9 cellular contexts compared by ENCODE assay signal in genomic region chr15:75641176-75641498, GRCh38. TPM values are rescaled to one million over a fixed set of nuclear protein-coding genes. Genes with fewer than 3 reads are reported as not detected.
A peak's percentile ranks its signal among the peaks of the same experiment; 100 is the strongest.
DNase-seq lines count a peak whose midpoint lies in the region; ATAC-seq and TF ChIP-seq lines count a peak whose summit lies in the region.
"Had no signal": no experiment of that assay in that cellular context is flagged by ENCODE, and none has a peak within 500 bp of the region (broad histone marks: within the 10 kb centered on the region; RNA-seq: fewer than 3 reads in every experiment).

No MANE protein-coding gene starts in this region.

- H3K4me1 Mint-ChIP-seq in central memory CD8-positive, alpha-beta T cell = peaks cover 39% of the 10 kb centered on the region

- peaks cover 39% of the 10 kb centered on the region for H3K79me2 ChIP-seq in DOHH2 (ENCODE audit: control insufficient read depth, low read length)

- H4K20me1 ChIP-seq in DOHH2 (ENCODE audit: control insufficient read depth, insufficient read depth, low read depth, low read length) = peaks cover 22% of the 10 kb centered on the region

- H3K4me2 ChIP-seq in DOHH2 (ENCODE audit: low read length) = peak overlapping the region; percentile 96

- peak overlapping the region; percentile 85 for H3K27ac Mint-ChIP-seq in central memory CD8-positive, alpha-beta T cell (ENCODE audit: low read depth)

- peaks cover 9% of the 10 kb centered on the region for H3F3A ChIP-seq in DOHH2 (ENCODE audit: control insufficient read depth, insufficient read depth)

- H3K27ac ChIP-seq in DOHH2 (ENCODE audit: low read depth, low read length) (peak overlapping the region; percentile 78), neutrophil (peak overlapping the region; percentile 80), caudate nucleus (ENCODE audit: low read depth, low read length) (no peak overlapping the region)

- H3K4me3 ChIP-seq in DOHH2 (ENCODE audit: low read length) (peak overlapping the region; percentile 99), MG63 (peak overlapping the region; percentile 86), neutrophil (ENCODE audit: low read depth in 1 of 2, low read length in 1 of 2) (no peak overlapping the region)

- no peak for TF ChIP-seq CTCF in DOHH2 (IDR thresholded peaks at IDR 0.05; ENCODE audit: low read depth, low read length, poor library complexity, severe bottlenecking)
- TF ChIP-seq CTCF in neutrophil (IDR thresholded peaks at IDR 0.05) = no peak

- H3K27me3 Mint-ChIP-seq in central memory CD8-positive, alpha-beta T cell = no peaks in the 10 kb centered on the region

- ATAC-seq in central memory CD8-positive, alpha-beta T cell (replicated peaks; ENCODE audit: extremely low read depth, poor library complexity, severe bottlenecking) = no peak

- H3K36me3 ChIP-seq in DOHH2 (ENCODE audit: control insufficient read depth, low read length) (peaks cover 34% of the 10 kb centered on the region), MG63 (peaks cover 26% of the 10 kb centered on the region), neutrophil (no peaks in the 10 kb centered on the region)
- H3K36me3 ChIP-seq: pancreas had no signal

- H3K9me3 Mint-ChIP-seq in central memory CD8-positive, alpha-beta T cell = no peaks in the 10 kb centered on the region

- no peaks in the 10 kb centered on the region for H3K9me3 ChIP-seq in DOHH2 (ENCODE audit: control insufficient read depth, insufficient read depth, low read length)
- no peaks in the 10 kb centered on the region for H3K9me3 ChIP-seq in MG63
- H3K9me3 ChIP-seq in neutrophil = no peaks in the 10 kb centered on the region
- H3K9me3 ChIP-seq: pancreas had no signal

- H3K27me3 ChIP-seq in DOHH2 (ENCODE audit: control insufficient read depth, low read length) (peaks cover 6% of the 10 kb centered on the region), MG63 (no peaks in the 10 kb centered on the region), neutrophil (peaks cover 17% of the 10 kb centered on the region)
- H3K27me3 ChIP-seq: pancreas had no signal

- DNase-seq in MG63 (no peak), caudate nucleus (lab: John Stamatoyannopoulos, UW) (no peak), DMS153 treated with DMSO at 0.1 percent for 48 hours (lab: John Stamatoyannopoulos, UW; ENCODE audit: unreplicated experiment) (no peak), cerebellar nuclear complex (lab: John Stamatoyannopoulos, UW) (no peak)
- DNase-seq in central memory CD8-positive, alpha-beta T cell (ENCODE audit: low spot score in 2 of 2) = no peak
- DNase-seq in stimulated activated CD4-positive, alpha-beta T cell treated with anti-CD3 and anti-CD28 coated beads, Interleukin-12 subunit alpha, Interleukin-12 subunit beta, amount 100 ng/mL, for 4 hours = no peak

- H3K4me1 ChIP-seq in DOHH2 (ENCODE audit: control insufficient read depth, low read length) = peaks cover 33% of the 10 kb centered on the region
- H3K4me1 ChIP-seq in neutrophil (ENCODE audit: control insufficient read depth in 1 of 2, insufficient read depth in 1 of 2, low read depth in 1 of 2, low read length in 1 of 2) = peaks cover 26 to 28% of the 10 kb centered on the region in 2 experiments

- peak overlapping the region; percentile 88 for H3K4me3 Mint-ChIP-seq in central memory CD8-positive, alpha-beta T cell

- H3K9me2 ChIP-seq in DOHH2 (replicated peaks; ENCODE audit: control insufficient read depth, low read length) = no peaks in the 10 kb centered on the region

- peaks cover 17% of the 10 kb centered on the region for H3K36me3 Mint-ChIP-seq in central memory CD8-positive, alpha-beta T cell (ENCODE audit: insufficient read depth)

RNA-seq across cellular contexts. Expression of gene IMP3, which starts 1.1 kb away (rescaled TPM):
- total RNA-seq in MG63 (2014; rRNA removed; shearing (Covaris generic); ENCODE audit: low replicate concordance) = 122 and 150 TPM in 2 replicates

RNA-seq across cellular contexts. Expression of gene SNX33, which starts 6.6 kb away (rescaled TPM):
- 13.4 and 20.8 TPM in 2 replicates for total RNA-seq in MG63 (2014; rRNA removed; shearing (Covaris generic); ENCODE audit: low replicate concordance)

RNA-seq across cellular contexts. Expression of gene SNUPN, which starts 15.6 kb away (rescaled TPM):
- total RNA-seq in MG63 (2014; rRNA removed; shearing (Covaris generic); ENCODE audit: low replicate concordance) = 42.5 and 58.5 TPM in 2 replicates

Comparison
In these comparisons a context has a peak if more than half of its experiments do, and no peak if none do; other contexts are left out.
1. H3K4me3 ChIP-seq: peak in DOHH2 (single experiment) and MG63 (single experiment); none in neutrophil (0 of 2).